ENCODE assay signal across 1 cellular context in genomic region chr2:97740590-97741182, GRCh38.
TF ChIP-seq lines count a peak whose summit lies in the region.

No MANE protein-coding gene starts in this region.

TF ChIP-seq in K562, 482 proteins besides CTCF, POLR2A, EP300 and RAD21 (continued from another document and continues in another):
- TF ChIP-seq, protein P1, sequence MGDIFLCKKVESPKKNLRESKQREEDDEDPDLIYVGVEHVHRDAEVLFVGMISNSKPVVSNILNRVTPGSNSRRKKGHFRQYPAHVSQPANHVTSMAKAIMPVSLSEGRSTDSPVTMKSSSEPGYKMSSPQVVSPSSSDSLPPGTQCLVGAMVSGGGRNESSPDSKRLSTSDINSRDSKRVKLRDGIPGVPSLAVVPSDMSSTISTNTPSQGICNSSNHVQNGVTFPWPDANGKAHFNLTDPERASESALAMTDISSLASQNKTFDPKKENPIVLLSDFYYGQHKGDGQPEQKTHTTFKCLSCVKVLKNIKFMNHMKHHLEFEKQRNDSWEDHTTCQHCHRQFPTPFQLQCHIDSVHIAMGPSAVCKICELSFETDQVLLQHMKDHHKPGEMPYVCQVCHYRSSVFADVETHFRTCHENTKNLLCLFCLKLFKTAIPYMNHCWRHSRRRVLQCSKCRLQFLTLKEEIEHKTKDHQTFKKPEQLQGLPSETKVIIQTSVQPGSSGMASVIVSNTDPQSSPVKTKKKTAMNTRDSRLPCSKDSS (IDR thresholded peaks at IDR 0.05; ENCODE audit: low read depth, partially characterized antibody), result no peak
- TF ChIP-seq, protein P2, sequence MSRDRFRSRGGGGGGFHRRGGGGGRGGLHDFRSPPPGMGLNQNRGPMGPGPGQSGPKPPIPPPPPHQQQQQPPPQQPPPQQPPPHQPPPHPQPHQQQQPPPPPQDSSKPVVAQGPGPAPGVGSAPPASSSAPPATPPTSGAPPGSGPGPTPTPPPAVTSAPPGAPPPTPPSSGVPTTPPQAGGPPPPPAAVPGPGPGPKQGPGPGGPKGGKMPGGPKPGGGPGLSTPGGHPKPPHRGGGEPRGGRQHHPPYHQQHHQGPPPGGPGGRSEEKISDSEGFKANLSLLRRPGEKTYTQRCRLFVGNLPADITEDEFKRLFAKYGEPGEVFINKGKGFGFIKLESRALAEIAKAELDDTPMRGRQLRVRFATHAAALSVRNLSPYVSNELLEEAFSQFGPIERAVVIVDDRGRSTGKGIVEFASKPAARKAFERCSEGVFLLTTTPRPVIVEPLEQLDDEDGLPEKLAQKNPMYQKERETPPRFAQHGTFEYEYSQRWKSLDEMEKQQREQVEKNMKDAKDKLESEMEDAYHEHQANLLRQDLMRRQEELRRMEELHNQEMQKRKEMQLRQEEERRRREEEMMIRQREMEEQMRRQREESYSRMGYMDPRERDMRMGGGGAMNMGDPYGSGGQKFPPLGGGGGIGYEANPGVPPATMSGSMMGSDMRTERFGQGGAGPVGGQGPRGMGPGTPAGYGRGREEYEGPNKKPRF (IDR thresholded peaks at IDR 0.05; ENCODE audit: low read depth, low read length), result no peak
- TF ChIP-seq RCOR1 (IDR thresholded peaks at IDR 0.05; ENCODE audit: borderline replicate concordance in 1 of 2, low read depth in 2 of 2, low read length in 2 of 2), result 0 out of 4 replicates have a peak, but pooled peaks of 1 of the 2 experiments have one; percentile 38
- TF ChIP-seq, protein P3, sequence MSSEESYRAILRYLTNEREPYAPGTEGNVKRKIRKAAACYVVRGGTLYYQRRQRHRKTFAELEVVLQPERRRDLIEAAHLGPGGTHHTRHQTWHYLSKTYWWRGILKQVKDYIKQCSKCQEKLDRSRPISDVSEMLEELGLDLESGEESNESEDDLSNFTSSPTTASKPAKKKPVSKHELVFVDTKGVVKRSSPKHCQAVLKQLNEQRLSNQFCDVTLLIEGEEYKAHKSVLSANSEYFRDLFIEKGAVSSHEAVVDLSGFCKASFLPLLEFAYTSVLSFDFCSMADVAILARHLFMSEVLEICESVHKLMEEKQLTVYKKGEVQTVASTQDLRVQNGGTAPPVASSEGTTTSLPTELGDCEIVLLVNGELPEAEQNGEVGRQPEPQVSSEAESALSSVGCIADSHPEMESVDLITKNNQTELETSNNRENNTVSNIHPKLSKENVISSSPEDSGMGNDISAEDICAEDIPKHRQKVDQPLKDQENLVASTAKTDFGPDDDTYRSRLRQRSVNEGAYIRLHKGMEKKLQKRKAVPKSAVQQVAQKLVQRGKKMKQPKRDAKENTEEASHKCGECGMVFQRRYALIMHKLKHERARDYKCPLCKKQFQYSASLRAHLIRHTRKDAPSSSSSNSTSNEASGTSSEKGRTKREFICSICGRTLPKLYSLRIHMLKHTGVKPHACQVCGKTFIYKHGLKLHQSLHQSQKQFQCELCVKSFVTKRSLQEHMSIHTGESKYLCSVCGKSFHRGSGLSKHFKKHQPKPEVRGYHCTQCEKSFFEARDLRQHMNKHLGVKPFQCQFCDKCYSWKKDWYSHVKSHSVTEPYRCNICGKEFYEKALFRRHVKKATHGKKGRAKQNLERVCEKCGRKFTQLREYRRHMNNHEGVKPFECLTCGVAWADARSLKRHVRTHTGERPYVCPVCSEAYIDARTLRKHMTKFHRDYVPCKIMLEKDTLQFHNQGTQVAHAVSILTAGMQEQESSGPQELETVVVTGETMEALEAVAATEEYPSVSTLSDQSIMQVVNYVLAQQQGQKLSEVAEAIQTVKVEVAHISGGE (CRISPR knock-in tag; IDR thresholded peaks at IDR 0.05), result peak in 1 of 3 experiments; percentile 29; a peak in 1 of 6 replicates
- TF ChIP-seq TCF7 (IDR thresholded peaks at IDR 0.05; ENCODE audit: borderline replicate concordance), result no peak
- TF ChIP-seq MLX (CRISPR knock-in tag; conservative IDR thresholded peaks at IDR 0.05), result no peak
- no peak for TF ChIP-seq ZFX (CRISPR knock-in tag; IDR thresholded peaks at IDR 0.05)
- TF ChIP-seq HMGN3 (IDR thresholded peaks at IDR 0.05; ENCODE audit: borderline replicate concordance, extremely low read depth, insufficient read length, low read depth, low read length), result no peak
- 0 out of 2 replicates have a peak, but pooled peaks have one; percentile 17 for TF ChIP-seq HDAC2 (IDR thresholded peaks at IDR 0.05)
- TF ChIP-seq PRMT5 (CRISPR knock-in tag; IDR thresholded peaks at IDR 0.05), result no peak
- no peak for TF ChIP-seq NR3C1 (CRISPR knock-in tag; IDR thresholded peaks at IDR 0.05)
- no peak for TF ChIP-seq CREB5 (CRISPR knock-in tag; IDR thresholded peaks at IDR 0.05)
- no peak for TF ChIP-seq ZNF785 (CRISPR knock-in tag; IDR thresholded peaks at IDR 0.05)
- no peak for TF ChIP-seq SUPT5H (IDR thresholded peaks at IDR 0.05)
- no peak for TF ChIP-seq ZBTB5 (IDR thresholded peaks at IDR 0.05)
- no peak for TF ChIP-seq HDGF (IDR thresholded peaks at IDR 0.05)
- TF ChIP-seq WHSC1 (IDR thresholded peaks at IDR 0.05; ENCODE audit: low read length), result no peak
- no peak for TF ChIP-seq CBX1 (IDR thresholded peaks at IDR 0.05; ENCODE audit: low read depth)
- TF ChIP-seq, protein P4, sequence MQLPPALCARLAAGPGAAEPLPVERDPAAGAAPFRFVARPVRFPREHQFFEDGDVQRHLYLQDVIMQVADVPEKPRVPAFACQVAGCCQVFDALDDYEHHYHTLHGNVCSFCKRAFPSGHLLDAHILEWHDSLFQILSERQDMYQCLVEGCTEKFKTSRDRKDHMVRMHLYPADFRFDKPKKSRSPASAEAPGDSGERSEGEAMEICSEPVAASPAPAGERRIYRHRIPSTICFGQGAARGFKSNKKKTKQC (CRISPR knock-in tag; IDR thresholded peaks at IDR 0.05), result no peak
- no peak for TF ChIP-seq ZNF707 (CRISPR knock-in tag; conservative IDR thresholded peaks at IDR 0.05)
- TF ChIP-seq ARNT (IDR thresholded peaks at IDR 0.05), result no peak
- no peak for TF ChIP-seq ZNF23 (CRISPR knock-in tag; IDR thresholded peaks at IDR 0.05)
- TF ChIP-seq ZNF384 (IDR thresholded peaks at IDR 0.05; ENCODE audit: low read depth, low read length), result no peak
- TF ChIP-seq, protein P5, sequence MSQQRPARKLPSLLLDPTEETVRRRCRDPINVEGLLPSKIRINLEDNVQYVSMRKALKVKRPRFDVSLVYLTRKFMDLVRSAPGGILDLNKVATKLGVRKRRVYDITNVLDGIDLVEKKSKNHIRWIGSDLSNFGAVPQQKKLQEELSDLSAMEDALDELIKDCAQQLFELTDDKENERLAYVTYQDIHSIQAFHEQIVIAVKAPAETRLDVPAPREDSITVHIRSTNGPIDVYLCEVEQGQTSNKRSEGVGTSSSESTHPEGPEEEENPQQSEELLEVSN (IDR thresholded peaks at IDR 0.05; ENCODE audit: borderline replicate concordance in 1 of 2, extremely low read depth in 1 of 2, insufficient read depth in 1 of 2, insufficient read length in 1 of 2, low read depth in 1 of 2, low read length in 1 of 2, poor library complexity in 1 of 2, severe bottlenecking in 1 of 2), result peak; percentile 10 to 55
- peak; percentile 52; the same call in 1 of the 2 replicates for TF ChIP-seq ESRRA (IDR thresholded peaks at IDR 0.05; ENCODE audit: borderline replicate concordance, low read depth)
- TF ChIP-seq TRIM24 (IDR thresholded peaks at IDR 0.05), result 0 out of 4 replicates have a peak, but pooled peaks of 1 of the 2 experiments have one; percentile 15
- TF ChIP-seq GATA2 (CRISPR knock-in tag; IDR thresholded peaks at IDR 0.05), result no peak
- TF ChIP-seq ZBTB9 (CRISPR knock-in tag; IDR thresholded peaks at IDR 0.05), result no peak
- TF ChIP-seq IRF1 (CRISPR knock-in tag; IDR thresholded peaks at IDR 0.05; ENCODE audit: borderline replicate concordance), result no peak
- TF ChIP-seq ZFP30 (CRISPR knock-in tag; IDR thresholded peaks at IDR 0.05; ENCODE audit: borderline replicate concordance), result no peak
- TF ChIP-seq, protein P6, sequence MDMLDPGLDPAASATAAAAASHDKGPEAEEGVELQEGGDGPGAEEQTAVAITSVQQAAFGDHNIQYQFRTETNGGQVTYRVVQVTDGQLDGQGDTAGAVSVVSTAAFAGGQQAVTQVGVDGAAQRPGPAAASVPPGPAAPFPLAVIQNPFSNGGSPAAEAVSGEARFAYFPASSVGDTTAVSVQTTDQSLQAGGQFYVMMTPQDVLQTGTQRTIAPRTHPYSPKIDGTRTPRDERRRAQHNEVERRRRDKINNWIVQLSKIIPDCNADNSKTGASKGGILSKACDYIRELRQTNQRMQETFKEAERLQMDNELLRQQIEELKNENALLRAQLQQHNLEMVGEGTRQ (CRISPR knock-in tag; IDR thresholded peaks at IDR 0.05), result no peak
- no peak for TF ChIP-seq ZKSCAN8 (CRISPR knock-in tag; IDR thresholded peaks at IDR 0.05)
- no peak for TF ChIP-seq SIN3B (IDR thresholded peaks at IDR 0.05; ENCODE audit: low read depth)
- no peak for TF ChIP-seq ZBTB26 (CRISPR knock-in tag; IDR thresholded peaks at IDR 0.05)
- TF ChIP-seq ZNF197 (CRISPR knock-in tag; IDR thresholded peaks at IDR 0.05; ENCODE audit: low read depth), result 0 out of 2 replicates have a peak, but pooled peaks have one; percentile 21
- peak; percentile 8 for TF ChIP-seq DACH1 (IDR thresholded peaks at IDR 0.05; ENCODE audit: partially characterized antibody)
- TF ChIP-seq, protein P7, sequence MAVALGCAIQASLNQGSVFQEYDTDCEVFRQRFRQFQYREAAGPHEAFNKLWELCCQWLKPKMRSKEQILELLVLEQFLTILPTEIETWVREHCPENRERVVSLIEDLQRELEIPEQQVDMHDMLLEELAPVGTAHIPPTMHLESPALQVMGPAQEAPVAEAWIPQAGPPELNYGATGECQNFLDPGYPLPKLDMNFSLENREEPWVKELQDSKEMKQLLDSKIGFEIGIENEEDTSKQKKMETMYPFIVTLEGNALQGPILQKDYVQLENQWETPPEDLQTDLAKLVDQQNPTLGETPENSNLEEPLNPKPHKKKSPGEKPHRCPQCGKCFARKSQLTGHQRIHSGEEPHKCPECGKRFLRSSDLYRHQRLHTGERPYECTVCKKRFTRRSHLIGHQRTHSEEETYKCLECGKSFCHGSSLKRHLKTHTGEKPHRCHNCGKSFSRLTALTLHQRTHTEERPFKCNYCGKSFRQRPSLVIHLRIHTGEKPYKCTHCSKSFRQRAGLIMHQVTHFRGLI (CRISPR knock-in tag; IDR thresholded peaks at IDR 0.05), result no peak
- TF ChIP-seq SMC3 (conservative IDR thresholded peaks at IDR 0.05; ENCODE audit: insufficient read depth, low read depth, low read length), result peak; percentile 83
- TF ChIP-seq, protein P8, sequence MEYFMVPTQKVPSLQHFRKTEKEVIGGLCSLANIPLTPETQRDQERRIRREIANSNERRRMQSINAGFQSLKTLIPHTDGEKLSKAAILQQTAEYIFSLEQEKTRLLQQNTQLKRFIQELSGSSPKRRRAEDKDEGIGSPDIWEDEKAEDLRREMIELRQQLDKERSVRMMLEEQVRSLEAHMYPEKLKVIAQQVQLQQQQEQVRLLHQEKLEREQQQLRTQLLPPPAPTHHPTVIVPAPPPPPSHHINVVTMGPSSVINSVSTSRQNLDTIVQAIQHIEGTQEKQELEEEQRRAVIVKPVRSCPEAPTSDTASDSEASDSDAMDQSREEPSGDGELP (CRISPR knock-in tag; IDR thresholded peaks at IDR 0.05; ENCODE audit: borderline replicate concordance), result peak; percentile 95
- no peak for TF ChIP-seq HNRNPUL1 (IDR thresholded peaks at IDR 0.05; ENCODE audit: low read length)
- no peak for TF ChIP-seq MXI1 (IDR thresholded peaks at IDR 0.05; ENCODE audit: low read depth, low read length)
- peak; percentile 68 for TF ChIP-seq MTA1 (IDR thresholded peaks at IDR 0.05; ENCODE audit: borderline replicate concordance)
